ENCODE assay signal across 1 cellular context in the genomic region with DNA sequence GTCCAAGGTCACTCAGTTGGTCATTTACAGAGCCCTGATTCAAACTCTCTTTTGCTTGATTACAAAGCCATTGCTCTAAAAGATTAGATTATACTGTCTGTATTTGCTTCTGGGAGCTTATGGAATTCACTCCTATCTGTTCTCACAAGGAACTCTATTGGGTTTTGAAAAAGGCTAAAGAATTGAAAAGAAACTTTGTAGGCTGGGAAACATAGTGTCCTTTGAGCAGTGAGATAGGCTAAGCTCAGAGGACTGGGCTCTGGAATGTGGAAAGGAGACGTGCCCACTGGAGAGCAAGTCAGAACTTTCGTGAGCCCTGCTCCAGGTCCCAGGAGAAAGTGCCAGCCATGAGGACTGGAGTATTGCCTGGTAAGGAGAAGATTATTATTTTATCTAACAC.
TF ChIP-seq lines count a peak whose summit lies in the region.

A gene (plus strand): TSS at position 301 of the 400 bp plus-strand sequence. CDS start 91,770 bp downstream, outside the sequence.

TF ChIP-seq in K562, 482 proteins besides CTCF, POLR2A, EP300 and RAD21:
- TF ChIP-seq CBFA2T2 (conservative IDR thresholded peaks at IDR 0.05) (no peak), CC2D1A (IDR thresholded peaks at IDR 0.05) (no peak), ZBTB7A (IDR thresholded peaks at IDR 0.05; ENCODE audit: borderline replicate concordance, control insufficient read depth, low read depth, low read length) (no peak), TEAD2 (tag; IDR thresholded peaks at IDR 0.05) (no peak), ZFP36 (IDR thresholded peaks at IDR 0.05; ENCODE audit: low read depth, low read length, partially characterized antibody) (no peak), KLF10 (CRISPR knock-in tag; IDR thresholded peaks at IDR 0.05) (no peak), TCF3 (CRISPR knock-in tag; IDR thresholded peaks at IDR 0.05) (no peak), BHLHE40 (IDR thresholded peaks at IDR 0.05; ENCODE audit: low read length) (no peak), ESRRA (IDR thresholded peaks at IDR 0.05; ENCODE audit: borderline replicate concordance, low read depth) (no peak), PHF21A (IDR thresholded peaks at IDR 0.05; ENCODE audit: borderline replicate concordance, low read depth) (no peak), ZZZ3 (IDR thresholded peaks at IDR 0.05) (no peak), ARID1B (IDR thresholded peaks at IDR 0.05) (no peak), ZNF316 (IDR thresholded peaks at IDR 0.05) (no peak), TCF7 (IDR thresholded peaks at IDR 0.05; ENCODE audit: borderline replicate concordance) (no peak), U2AF1 (optimal IDR thresholded peaks at IDR 0.05; ENCODE audit: low read depth, low read length) (no peak), NR2F6 (CRISPR knock-in tag; IDR thresholded peaks at IDR 0.05) (no peak)
- TF ChIP-seq, protein P1, sequence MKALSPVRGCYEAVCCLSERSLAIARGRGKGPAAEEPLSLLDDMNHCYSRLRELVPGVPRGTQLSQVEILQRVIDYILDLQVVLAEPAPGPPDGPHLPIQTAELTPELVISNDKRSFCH (CRISPR knock-in tag; IDR thresholded peaks at IDR 0.05): no peak
- TF ChIP-seq, protein P1 (tag; IDR thresholded peaks at IDR 0.05): no peak
